In the genomic region with DNA sequence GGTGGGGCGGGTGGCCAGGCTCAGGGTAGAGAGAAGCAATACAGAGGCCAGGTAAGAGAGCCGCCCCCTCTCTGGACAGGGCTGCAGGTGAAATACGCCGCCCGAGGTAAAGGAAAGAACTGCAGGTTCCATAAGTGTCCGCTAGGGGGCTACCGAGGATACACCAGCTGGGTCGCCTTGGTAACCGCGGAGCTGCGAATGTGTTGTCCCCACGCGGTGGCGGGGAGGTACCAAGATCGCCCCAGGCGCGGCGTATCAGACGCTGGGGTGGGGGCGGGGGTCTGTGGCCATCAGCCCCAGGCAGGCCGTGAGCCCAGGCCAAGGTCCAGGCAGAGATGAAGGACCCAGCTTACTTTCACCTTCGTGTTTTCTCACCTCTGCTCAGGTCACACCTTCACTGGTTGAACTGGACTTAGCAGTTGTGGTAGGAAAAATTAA, we compare ENCODE assay signal across 8 cellular contexts. TPM values are rescaled to one million over a fixed set of nuclear protein-coding genes. Genes with fewer than 3 reads are reported as not detected.
A peak's percentile ranks its signal among the peaks of the same experiment; 100 is the strongest.
DNase-seq lines count a peak whose midpoint lies in the region; ATAC-seq lines count a peak whose summit lies in the region.

No MANE protein-coding gene starts in this region.

- H3K9ac ChIP-seq in BLaER1 = no peak overlapping the region
- H3K9ac ChIP-seq in HUES48 (ENCODE audit: low read depth, low read length) = no peak overlapping the region
- H3K9ac ChIP-seq in mesenchymal stem cell (ENCODE audit: low read length) = peak overlapping the region; percentile 88

- no peak overlapping the region for H2BK12ac ChIP-seq in mesenchymal stem cell (ENCODE audit: low read length in 2 of 2)

- H3K4me3 ChIP-seq in BLaER1 (no peak overlapping the region), HUES48 (ENCODE audit: low read depth, low read length) (peak overlapping the region; percentile 32; the same call in 1 of the 2 replicates), mesenchymal stem cell (ENCODE audit: insufficient read depth in 1 of 2, low read depth in 1 of 2, low read length in 2 of 2) (peak overlapping the region in 1 of 2 experiments; percentile 75)

- H3K23ac ChIP-seq in mesenchymal stem cell (ENCODE audit: low read length in 2 of 2) = no peak overlapping the region

- H3K27me3 ChIP-seq in BLaER1 (no peaks in the 10 kb centered on the region), HUES48 (ENCODE audit: control insufficient read depth, insufficient read depth, low read length) (peaks cover 9% of the 10 kb centered on the region), mesenchymal stem cell (ENCODE audit: control insufficient read depth in 1 of 2, insufficient read depth in 1 of 2, low read length in 2 of 2) (peaks cover 0 to 17% of the 10 kb centered on the region in 2 experiments)

- peak; percentile 84 for ATAC-seq in GM19328 (IDR thresholded peaks at IDR 0.05; ENCODE audit: unreplicated experiment)

- no peak overlapping the region for H2AFZ ChIP-seq in mesenchymal stem cell (ENCODE audit: low read depth, low read length)

- no peak overlapping the region for H3K4ac ChIP-seq in mesenchymal stem cell (ENCODE audit: low read depth in 1 of 2, low read length in 2 of 2)

- H3K36me3 ChIP-seq in BLaER1 (no peaks in the 10 kb centered on the region), HUES48 (ENCODE audit: control insufficient read depth, insufficient read depth, low read length) (no peaks in the 10 kb centered on the region), mesenchymal stem cell (ENCODE audit: control insufficient read depth in 1 of 2, insufficient read depth in 2 of 2, low read depth in 1 of 2, low read length in 2 of 2) (no peaks in the 10 kb centered on the region)

- H3K4me1 ChIP-seq in BLaER1 (peaks cover 5% of the 10 kb centered on the region), HUES48 (ENCODE audit: control insufficient read depth, insufficient read depth, low read length) (no peaks in the 10 kb centered on the region), mesenchymal stem cell (ENCODE audit: control insufficient read depth, insufficient read depth, low read depth, low read length) (peaks cover 5% of the 10 kb centered on the region)

- no peak overlapping the region for H4K8ac ChIP-seq in mesenchymal stem cell (ENCODE audit: low read length)

- no peak overlapping the region for H3K14ac ChIP-seq in mesenchymal stem cell (ENCODE audit: low read length in 2 of 2)

- H2BK5ac ChIP-seq in mesenchymal stem cell (ENCODE audit: low read depth, low read length, poor library complexity, severe bottlenecking) = no peak overlapping the region

- H4K20me1 ChIP-seq in BLaER1 = no peaks in the 10 kb centered on the region

- peak; percentile 57 for DNase-seq in NK-92 treated with Interleukin-12 subunit alpha and Interleukin-12 subunit beta, amount 100 ng/mL, for 24 hours (lab: John Stamatoyannopoulos, UW)
- peak; percentile 73 to 74 for DNase-seq in activated CD8-positive, alpha-beta memory T cell treated with anti-CD3 and anti-CD28 coated beads for 1 hour (ENCODE audit: extremely low read depth in 1 of 2, low read depth in 1 of 2)
- peak; percentile 75 for DNase-seq in effector CD8-positive, alpha-beta T cell (lab: John Stamatoyannopoulos, UW)
- DNase-seq in mesenchymal stem cell = peak; percentile 83
- peak; percentile 60 for DNase-seq in stimulated activated CD8-positive, alpha-beta memory T cell treated with anti-CD3 and anti-CD28 coated beads, Interleukin-15, amount 100 ng/mL, for 24 hours (ENCODE audit: low read depth)

- no peaks in the 10 kb centered on the region for H3K79me1 ChIP-seq in mesenchymal stem cell (replicated peaks; ENCODE audit: low read length, poor library complexity, severe bottlenecking)

- H4K91ac ChIP-seq in mesenchymal stem cell (ENCODE audit: low read length) = no peak overlapping the region

- H3K4me2 ChIP-seq in BLaER1 (peak overlapping the region; percentile 75), mesenchymal stem cell (ENCODE audit: low read length, poor library complexity, severe bottlenecking) (peak overlapping the region; percentile 58)

- no peak overlapping the region for H3K18ac ChIP-seq in mesenchymal stem cell (ENCODE audit: low read depth in 1 of 2, low read length in 2 of 2)

- no peak overlapping the region for H2AK5ac ChIP-seq in mesenchymal stem cell (ENCODE audit: low read length, severe bottlenecking)

- H2BK120ac ChIP-seq in mesenchymal stem cell (ENCODE audit: low read depth, low read length) = no peak overlapping the region

- no peak overlapping the region for H3K27ac ChIP-seq in BLaER1
- no peak overlapping the region for H3K27ac ChIP-seq in HUES48 (ENCODE audit: low read depth, low read length)
- no peak overlapping the region for H3K27ac ChIP-seq in mesenchymal stem cell (ENCODE audit: low read length, poor library complexity, severe bottlenecking)

- no peak overlapping the region for H2BK15ac ChIP-seq in mesenchymal stem cell (ENCODE audit: low read depth, poor library complexity, severe bottlenecking)

- H3K9me3 ChIP-seq in BLaER1 = no peaks in the 10 kb centered on the region
- H3K9me3 ChIP-seq in HUES48 (ENCODE audit: control insufficient read depth, insufficient read depth, low read length) = no peaks in the 10 kb centered on the region
- no peaks in the 10 kb centered on the region for H3K9me3 ChIP-seq in mesenchymal stem cell (ENCODE audit: control insufficient read depth, low read length)

- WGBS in mesenchymal stem cell = 2% methylated on average over 19 of the region's 22 CpGs

RNA-seq across cellular contexts. Expression of a gene that starts 18.4 kb away (rescaled TPM):
- polyA plus RNA-seq in mesenchymal stem cell (2013, experiment 1 of 2) = 12.4 TPM
- 11.2 TPM for polyA plus RNA-seq in mesenchymal stem cell (2013, experiment 2 of 2)
